ENCODE assay signal across 16 cellular contexts in the genomic region with DNA sequence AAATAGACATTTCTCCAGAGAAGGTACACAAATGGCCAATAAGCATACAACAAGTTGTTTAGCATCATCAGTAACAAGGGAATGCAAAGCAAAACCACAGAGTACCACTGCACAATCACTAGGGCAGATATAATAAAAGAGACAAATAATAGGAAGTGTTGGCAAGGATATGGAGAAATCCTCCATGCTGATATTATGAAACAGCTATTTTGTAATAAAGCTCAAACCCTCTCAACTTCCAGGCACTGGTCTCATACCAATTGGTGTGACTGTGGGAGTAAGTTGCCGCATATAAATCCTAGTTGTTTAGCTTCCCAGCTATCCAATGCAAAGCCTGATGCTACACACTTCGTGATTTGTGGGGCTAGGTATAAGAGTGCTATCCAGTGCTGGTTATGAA.
A peak's percentile ranks its signal among the peaks of the same experiment; 100 is the strongest.
DNase-seq lines count a peak whose midpoint lies in the region; ATAC-seq and TF ChIP-seq lines count a peak whose summit lies in the region.
"Had no signal": no experiment of that assay in that cellular context is flagged by ENCODE, and none has a peak within 500 bp of the region (broad histone marks: within the 10 kb centered on the region; RNA-seq: fewer than 3 reads in every experiment).

No MANE protein-coding gene starts in this region.

- H3K27me3 ChIP-seq in endodermal cell (ENCODE audit: control insufficient read depth, insufficient read depth, low read length, poor library complexity, severe bottlenecking), result no peaks in the 10 kb centered on the region

- no peaks in the 10 kb centered on the region for H3K9me3 ChIP-seq in endodermal cell (ENCODE audit: control insufficient read depth, low read length)
- H3K9me3 ChIP-seq: psoas muscle had no signal

- POLR2A ChIA-PET in activated CD4-positive, alpha-beta memory T cell treated with anti-CD3 and anti-CD28 coated beads for 36 hours (lab: Charles Lee), result no interaction called here

- peak; percentile 64 for DNase-seq in CD1c-positive myeloid dendritic cell (ENCODE audit: extremely low spot score)
- peak; percentile 15 for DNase-seq in M059J (ENCODE audit: low read depth)
- DNase-seq in amniotic epithelial cell (ENCODE audit: low read depth), result peak; percentile 99
- DNase-seq in nephron progenitor cell, result no peak
- no peak for DNase-seq in inferior parietal cortex (ENCODE audit: extremely low spot score)
- DNase-seq in endodermal cell, result no peak
- DNase-seq in activated CD4-positive, alpha-beta memory T cell treated with anti-CD3 and anti-CD28 coated beads for 36 hours, result no peak
- DNase-seq: activated effector memory CD4-positive, alpha-beta T cell treated with Interleukin-2 at 50 U/mL for 16 hours; CD4-positive, alpha-beta memory T cell; H7; islet precursor cell; KBM-7; NCI-H2029 treated with DMSO at 0.1 percent for 48 hours; NCI-H774; psoas muscle had no signal

- no peak for TF ChIP-seq POLR2A in GM18505 (IDR thresholded peaks at IDR 0.05; ENCODE audit: borderline replicate concordance, extremely low read depth, insufficient read depth, insufficient read length)

- peaks cover 56% of the 10 kb centered on the region for H3K36me3 Mint-ChIP-seq in nephron progenitor cell (ENCODE audit: low read depth)
- H3K36me3 Mint-ChIP-seq in endodermal cell (ENCODE audit: low read depth), result peaks cover 36% of the 10 kb centered on the region
- peaks cover 38% of the 10 kb centered on the region for H3K36me3 Mint-ChIP-seq in activated CD4-positive, alpha-beta memory T cell treated with anti-CD3 and anti-CD28 coated beads for 36 hours

- no peak overlapping the region for H3K27ac ChIP-seq in endodermal cell (ENCODE audit: low read depth, low read length)
- H3K27ac ChIP-seq: psoas muscle had no signal

- no peaks in the 10 kb centered on the region for H3K9me3 Mint-ChIP-seq in nephron progenitor cell
- H3K9me3 Mint-ChIP-seq in endodermal cell, result no peaks in the 10 kb centered on the region
- no peaks in the 10 kb centered on the region for H3K9me3 Mint-ChIP-seq in activated CD4-positive, alpha-beta memory T cell treated with anti-CD3 and anti-CD28 coated beads for 36 hours
- H3K9me3 Mint-ChIP-seq: CD4-positive, alpha-beta memory T cell had no signal

- H3K9ac ChIP-seq in endodermal cell (ENCODE audit: extremely low read depth, low read length, poor library complexity, severe bottlenecking), result no peak overlapping the region

- CTCF ChIA-PET in activated CD4-positive, alpha-beta memory T cell treated with anti-CD3 and anti-CD28 coated beads for 36 hours (lab: Charles Lee), result interaction anchor here (0.7 kb wide), 1 partner anchor 16 kb away, joined by 3 read pairs; no protein-coding TSS in a partner anchor

- H3K4me1 Mint-ChIP-seq in nephron progenitor cell (peaks cover 30% of the 10 kb centered on the region), endodermal cell (peaks cover 37% of the 10 kb centered on the region)
- H3K4me1 Mint-ChIP-seq in activated CD4-positive, alpha-beta memory T cell treated with anti-CD3 and anti-CD28 coated beads for 36 hours (ENCODE audit: low read depth), result no peaks in the 10 kb centered on the region

- H3K27me3 Mint-ChIP-seq in nephron progenitor cell (ENCODE audit: low read depth, poor library complexity), result no peaks in the 10 kb centered on the region
- no peaks in the 10 kb centered on the region for H3K27me3 Mint-ChIP-seq in endodermal cell (ENCODE audit: insufficient read depth)
- H3K27me3 Mint-ChIP-seq in activated CD4-positive, alpha-beta memory T cell treated with anti-CD3 and anti-CD28 coated beads for 36 hours, result no peaks in the 10 kb centered on the region
- H3K27me3 Mint-ChIP-seq: CD4-positive, alpha-beta memory T cell had no signal

- ATAC-seq in GM18505 (IDR thresholded peaks at IDR 0.05; ENCODE audit: unreplicated experiment), result no peak

- 91 to 100% methylated on average over 1 to 2 of the region's 2 CpGs for WGBS in endodermal cell (ENCODE audit: insufficient coverage in 1 of 2, insufficient read length in 1 of 2), 2 experiments

- peak overlapping the region; percentile 37 for H3K27ac Mint-ChIP-seq in nephron progenitor cell
- no peak overlapping the region for H3K27ac Mint-ChIP-seq in endodermal cell
- H3K27ac Mint-ChIP-seq in activated CD4-positive, alpha-beta memory T cell treated with anti-CD3 and anti-CD28 coated beads for 36 hours, result no peak overlapping the region

- intact Hi-C loops in activated CD4-positive, alpha-beta memory T cell treated with anti-CD3 and anti-CD28 coated beads for 36 hours (cut with micrococcal nuclease), result no loop called here

- TF ChIP-seq CTCF in nephron progenitor cell (IDR thresholded peaks at IDR 0.05), result no peak
- no peak for TF ChIP-seq CTCF in endodermal cell (conservative IDR thresholded peaks at IDR 0.05)

- H3K4me3 ChIP-seq in endodermal cell (ENCODE audit: low read length), result no peak overlapping the region
- H3K4me3 ChIP-seq: psoas muscle had no signal

- H3K4me3 Mint-ChIP-seq in nephron progenitor cell, result no peak overlapping the region
- no peak overlapping the region for H3K4me3 Mint-ChIP-seq in endodermal cell
- no peak overlapping the region for H3K4me3 Mint-ChIP-seq in activated CD4-positive, alpha-beta memory T cell treated with anti-CD3 and anti-CD28 coated beads for 36 hours
- H3K4me3 Mint-ChIP-seq: CD4-positive, alpha-beta memory T cell had no signal

- H3K36me3 ChIP-seq in endodermal cell (ENCODE audit: control insufficient read depth, insufficient read depth, low read length), result peaks cover 50% of the 10 kb centered on the region

- H3K4me1 ChIP-seq in endodermal cell (ENCODE audit: control insufficient read depth, insufficient read depth, low read length), result peaks cover 16% of the 10 kb centered on the region
- H3K4me1 ChIP-seq: psoas muscle had no signal

Comparison
In these comparisons a context has a peak if more than half of its experiments do, and no peak if none do; other contexts are left out.
1. DNase-seq: peak in CD1c-positive myeloid dendritic cell (single experiment), M059J (single experiment) and amniotic epithelial cell (single experiment); none in nephron progenitor cell (single experiment), inferior parietal cortex (single experiment), endodermal cell (single experiment) and activated CD4-positive, alpha-beta memory T cell treated with anti-CD3 and anti-CD28 coated beads for 36 hours (single experiment).